ENCODE assay signal across 9 cellular contexts in genomic region chr14:36373982-36374673, GRCh38. TPM values are rescaled to one million over a fixed set of nuclear protein-coding genes. Genes with fewer than 3 reads are reported as not detected.
DNase-seq lines count a peak whose midpoint lies in the region; ATAC-seq and TF ChIP-seq lines count a peak whose summit lies in the region.
"Had no signal": no experiment of that assay in that cellular context is flagged by ENCODE, and none has a peak within 500 bp of the region (broad histone marks: within the 10 kb centered on the region; RNA-seq: fewer than 3 reads in every experiment).

No MANE protein-coding gene starts in this region.

- H3K36me3 Mint-ChIP-seq in progenitor cell of endocrine pancreas (ENCODE audit: insufficient read depth) = no peaks in the 10 kb centered on the region

- no peak overlapping the region for H3K27ac ChIP-seq in RWPE2 (ENCODE audit: poor library complexity, severe bottlenecking)
- no peak overlapping the region for H3K27ac ChIP-seq in vagina
- H3K27ac ChIP-seq: skin epidermis had no signal

- TF ChIP-seq CTCF in GM06990 (IDR thresholded peaks at IDR 0.05; ENCODE audit: insufficient read depth, low read length, poor library complexity, severe bottlenecking) (peak; percentile 86), RWPE2 (IDR thresholded peaks at IDR 0.05; ENCODE audit: poor library complexity, severe bottlenecking) (peak; percentile 97), progenitor cell of endocrine pancreas (IDR thresholded peaks at IDR 0.05; ENCODE audit: unreplicated experiment) (peak; percentile 86), vagina (IDR thresholded peaks at IDR 0.05) (peak; percentile 8 to 50 (median 44))

- H3K36me3 ChIP-seq in GM06990 (ENCODE audit: control insufficient read depth, insufficient read depth, low read length) (no peaks in the 10 kb centered on the region), HAP-1 (replicated peaks) (no peaks in the 10 kb centered on the region), RWPE2 (ENCODE audit: low read depth) (no peaks in the 10 kb centered on the region), vagina (no peaks in the 10 kb centered on the region)

- H3K4me1 ChIP-seq in HAP-1 = no peaks in the 10 kb centered on the region
- H3K4me1 ChIP-seq in RWPE2 (ENCODE audit: insufficient read depth, poor library complexity, severe bottlenecking) = no peaks in the 10 kb centered on the region
- no peaks in the 10 kb centered on the region for H3K4me1 ChIP-seq in vagina

- H3K27me3 ChIP-seq in GM06990 (replicated peaks; ENCODE audit: control insufficient read depth, insufficient read depth, low read length) = no peaks in the 10 kb centered on the region
- H3K27me3 ChIP-seq in HAP-1 (ENCODE audit: low read depth) = no peaks in the 10 kb centered on the region
- peaks cover 4% of the 10 kb centered on the region for H3K27me3 ChIP-seq in RWPE2 (ENCODE audit: insufficient read depth, poor library complexity, severe bottlenecking)
- no peaks in the 10 kb centered on the region for H3K27me3 ChIP-seq in vagina

- TF ChIP-seq POLR2A in vagina (IDR thresholded peaks at IDR 0.05) = no peak

- no peaks in the 10 kb centered on the region for H3K9me3 Mint-ChIP-seq in progenitor cell of endocrine pancreas (ENCODE audit: low read depth)

- peaks cover 68% of the 10 kb centered on the region for H3K27me3 Mint-ChIP-seq in progenitor cell of endocrine pancreas

- H3K9me3 ChIP-seq in HAP-1 = no peaks in the 10 kb centered on the region
- H3K9me3 ChIP-seq in RWPE2 (ENCODE audit: severe bottlenecking) = no peaks in the 10 kb centered on the region
- H3K9me3 ChIP-seq in vagina = no peaks in the 10 kb centered on the region

- intact Hi-C loops in vagina (cut with DNase I) = no loop called here

- peak; percentile 92 for ATAC-seq in RWPE2 (ENCODE audit: low read depth)

- no peak overlapping the region for H3K4me3 Mint-ChIP-seq in progenitor cell of endocrine pancreas (ENCODE audit: low read depth)

- in situ Hi-C loops in HAP-1 (cut with MboI; ENCODE audit: low sequenced_read_pairs) = loop anchor here (10.0 kb wide), 1 partner anchor 299 kb away; no protein-coding TSS in a partner anchor

- H3K4me3 ChIP-seq in GM06990 (replicated peaks; ENCODE audit: low read depth, low read length) = no peak overlapping the region
- no peak overlapping the region for H3K4me3 ChIP-seq in HAP-1
- no peak overlapping the region for H3K4me3 ChIP-seq in RWPE2 (ENCODE audit: severe bottlenecking)
- H3K4me3 ChIP-seq in vagina = no peak overlapping the region
- H3K4me3 ChIP-seq: skin epidermis had no signal

- peak; percentile 27 for DNase-seq in GM06990 (ENCODE audit: extremely low read depth, insufficient read length)
- DNase-seq in HAP-1 (ENCODE audit: low spot score in 2 of 2) = peak; percentile 81 to 92
- peak; percentile 70 for DNase-seq in M059J (ENCODE audit: low read depth)
- peak; percentile 70 for DNase-seq in RWPE2 (ENCODE audit: low spot score)
- peak; percentile 89 for DNase-seq in activated effector memory CD4-positive, alpha-beta T cell treated with anti-CD3 and anti-CD28 coated beads, Interleukin-2, amount 50 U/mL, for 16 hours
- peak; percentile 52 for DNase-seq in glomerular endothelial cell (ENCODE audit: extremely low read depth, low read depth, low spot score)
- DNase-seq in progenitor cell of endocrine pancreas (ENCODE audit: low spot score, unreplicated experiment) = peak; percentile 70
- DNase-seq in vagina (ENCODE audit: extremely low spot score in 2 of 2) = no peak

- H3K4me1 Mint-ChIP-seq in progenitor cell of endocrine pancreas (ENCODE audit: low read depth) = no peaks in the 10 kb centered on the region

- H3K27ac Mint-ChIP-seq in progenitor cell of endocrine pancreas = no peak overlapping the region

RNA-seq across cellular contexts. Expression of gene MBIP, which starts 53.7 kb away (rescaled TPM):
- 22.3 and 24.6 TPM in 2 replicates for total RNA-seq in M059J (2014; rRNA removed; shearing (Covaris generic))
- total RNA-seq in glomerular endothelial cell (4.7 and 11.0 TPM in 2 replicates), progenitor cell of endocrine pancreas (29.2 and 32.8 TPM in 2 replicates), vagina (8.3 TPM)

Comparison
In these comparisons a context has a peak if more than half of its experiments do, and no peak if none do; other contexts are left out.
1. DNase-seq: peak in GM06990 (single experiment), HAP-1 (2 of 2), M059J (single experiment), RWPE2 (single experiment), activated effector memory CD4-positive, alpha-beta T cell treated with anti-CD3 and anti-CD28 coated beads, Interleukin-2, amount 50 U/mL, for 16 hours (single experiment), glomerular endothelial cell (single experiment) and progenitor cell of endocrine pancreas (single experiment); none in vagina (0 of 2).
2. CTCF ChIP-seq: peak in every context shown above with its lines; median percentile 97 in RWPE2; 86 in GM06990; 86 in progenitor cell of endocrine pancreas; 44 in vagina.